In the genomic region with DNA sequence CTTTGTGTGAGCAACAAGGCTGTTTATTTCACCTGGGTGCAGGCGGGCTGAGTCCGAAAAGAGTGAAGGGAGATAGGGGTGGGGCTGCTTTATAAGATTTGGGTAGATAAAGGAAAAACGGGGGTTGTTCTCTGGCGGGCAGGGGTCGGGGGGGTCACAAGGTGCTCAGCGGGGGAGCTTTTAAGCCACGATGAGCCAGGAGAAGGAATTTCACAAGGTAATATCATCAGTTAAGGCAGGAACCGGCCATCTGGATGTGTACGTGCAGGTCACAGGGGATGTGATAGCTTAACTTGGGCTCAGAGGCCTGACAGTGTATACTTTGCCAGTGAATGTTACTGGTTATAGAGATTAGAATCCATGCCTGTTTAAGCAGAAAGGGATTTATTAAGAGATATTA, we compare ENCODE assay signal across 24 cellular contexts. TPM values are rescaled to one million over a fixed set of nuclear protein-coding genes. Genes with fewer than 3 reads are reported as not detected.
A peak's percentile ranks its signal among the peaks of the same experiment; 100 is the strongest.
DNase-seq lines count a peak whose midpoint lies in the region; ATAC-seq and TF ChIP-seq lines count a peak whose summit lies in the region.
"Had no signal": no experiment of that assay in that cellular context is flagged by ENCODE, and none has a peak within 500 bp of the region (broad histone marks: within the 10 kb centered on the region; RNA-seq: fewer than 3 reads in every experiment).

No MANE protein-coding gene starts in this region.

- no peaks in the 10 kb centered on the region for H3K27me3 Mint-ChIP-seq in progenitor cell of endocrine pancreas

- no peaks in the 10 kb centered on the region for H3K36me3 ChIP-seq in WERI-Rb-1
- H3K36me3 ChIP-seq in esophagus muscularis mucosa: no peaks in the 10 kb centered on the region
- H3K36me3 ChIP-seq: BE2C, BLaER1 had no signal

- no peak overlapping the region for H3K27ac Mint-ChIP-seq in progenitor cell of endocrine pancreas
- H3K27ac Mint-ChIP-seq: CD14-positive monocyte; CD4-positive, alpha-beta memory T cell; CD4-positive, CD25-positive, alpha-beta regulatory T cell; CD8-positive, alpha-beta memory T cell had no signal

- intact Hi-C loops in esophagus muscularis mucosa (cut with DNase I): no loop called here

- DNase-seq in WERI-Rb-1 (peak; percentile 67), esophagus muscularis mucosa (ENCODE audit: extremely low spot score) (peak; percentile 70), progenitor cell of endocrine pancreas (ENCODE audit: low spot score, unreplicated experiment) (no peak)
- DNase-seq in stimulated activated CD4-positive, alpha-beta T cell treated with anti-CD3 and anti-CD28 coated beads, Interleukin-4, amount 100 ng/mL, for 1 hour: no peak
- DNase-seq: 8988T; ACHN; BE2C; C1 segment of cervical spinal cord; CD4-positive, alpha-beta memory T cell; CD4-positive, CD25-positive, alpha-beta regulatory T cell; CD8-positive, alpha-beta memory T cell; COR-L47; DMS 273 treated with DMSO at 0.1 percent for 48 hours; DMS153; DMS79; DND-41; EL; GDM1 had no signal

- H3K4me1 ChIP-seq in esophagus muscularis mucosa: no peaks in the 10 kb centered on the region
- H3K4me1 ChIP-seq: BE2C, BLaER1 had no signal

- no peak for TF ChIP-seq CTCF in WERI-Rb-1 (IDR thresholded peaks at IDR 0.05; ENCODE audit: low read depth, low read length)
- no peak for TF ChIP-seq CTCF in esophagus muscularis mucosa (IDR thresholded peaks at IDR 0.05)
- no peak for TF ChIP-seq CTCF in progenitor cell of endocrine pancreas (IDR thresholded peaks at IDR 0.05; ENCODE audit: unreplicated experiment)

- no peaks in the 10 kb centered on the region for H3K9me3 Mint-ChIP-seq in progenitor cell of endocrine pancreas (ENCODE audit: low read depth)
- H3K9me3 Mint-ChIP-seq: CD4-positive, alpha-beta memory T cell had no signal

- no peak overlapping the region for H3K4me3 Mint-ChIP-seq in progenitor cell of endocrine pancreas (ENCODE audit: low read depth)
- H3K4me3 Mint-ChIP-seq: CD14-positive monocyte; CD4-positive, alpha-beta memory T cell; CD4-positive, CD25-positive, alpha-beta regulatory T cell; CD8-positive, alpha-beta memory T cell had no signal

- no peaks in the 10 kb centered on the region for H3K4me1 Mint-ChIP-seq in progenitor cell of endocrine pancreas (ENCODE audit: low read depth)
- H3K4me1 Mint-ChIP-seq: CD14-positive monocyte; CD4-positive, alpha-beta memory T cell; CD4-positive, CD25-positive, alpha-beta regulatory T cell; CD8-positive, alpha-beta memory T cell had no signal

- WGBS in esophagus muscularis mucosa: 94% methylated on average over 7 of the region's 9 CpGs

- no peak for TF ChIP-seq EP300 in esophagus muscularis mucosa (IDR thresholded peaks at IDR 0.05)

- H3K4me3 ChIP-seq in WERI-Rb-1 (ENCODE audit: low read depth, low read length): no peak overlapping the region
- H3K4me3 ChIP-seq in esophagus muscularis mucosa: no peak overlapping the region
- H3K4me3 ChIP-seq: BLaER1, GM12878 had no signal

- no peak for TF ChIP-seq POLR2A in esophagus muscularis mucosa (IDR thresholded peaks at IDR 0.05; ENCODE audit: low read depth)

- no peaks in the 10 kb centered on the region for H3K27me3 ChIP-seq in WERI-Rb-1 (ENCODE audit: insufficient read depth, low read depth, severe bottlenecking)
- no peaks in the 10 kb centered on the region for H3K27me3 ChIP-seq in esophagus muscularis mucosa
- H3K27me3 ChIP-seq: BE2C, BLaER1 had no signal

- H3K36me3 Mint-ChIP-seq in progenitor cell of endocrine pancreas (ENCODE audit: insufficient read depth): no peaks in the 10 kb centered on the region
- H3K36me3 Mint-ChIP-seq: CD14-positive monocyte; CD4-positive, alpha-beta memory T cell; CD4-positive, CD25-positive, alpha-beta regulatory T cell; CD8-positive, alpha-beta memory T cell had no signal

- H3K9me3 ChIP-seq in WERI-Rb-1 (ENCODE audit: severe bottlenecking) (no peaks in the 10 kb centered on the region), esophagus muscularis mucosa (no peaks in the 10 kb centered on the region)
- H3K9me3 ChIP-seq: BE2C, BLaER1 had no signal

- peak overlapping the region; percentile 45 for H3K27ac ChIP-seq in WERI-Rb-1
- H3K27ac ChIP-seq in esophagus muscularis mucosa (replicated peaks in 1 of 4): no peak overlapping the region
- H3K27ac ChIP-seq: BLaER1 had no signal

- no peak for ATAC-seq in HG03520 (IDR thresholded peaks at IDR 0.05; ENCODE audit: unreplicated experiment)

RNA-seq across cellular contexts. Expression of gene SPCS3, which starts 19.7 kb away (rescaled TPM):
- 10 to 100 TPM; 35.5 to 48.4 (median 46.0) TPM for total RNA-seq in esophagus muscularis mucosa
- 118 and 123 TPM in 2 replicates for total RNA-seq in progenitor cell of endocrine pancreas

RNA-seq across cellular contexts. Expression of gene ASB5, which starts 31.0 kb away (rescaled TPM):
- total RNA-seq in esophagus muscularis mucosa (10 to 100 TPM; 13.1 to 37.8 (median 27.0) TPM), progenitor cell of endocrine pancreas (0.50 and 0.84 TPM in 2 replicates)
- total RNA-seq: A673; CD4-positive, alpha-beta memory T cell; CD4-positive, CD25-positive, alpha-beta regulatory T cell; CD8-positive, alpha-beta memory T cell; G401; GM12878 had no signal

Comparison
In these comparisons a context has a peak if more than half of its experiments do, and no peak if none do; other contexts are left out.
1. DNase-seq: peak in WERI-Rb-1 (single experiment) and esophagus muscularis mucosa (single experiment); none in stimulated activated CD4-positive, alpha-beta T cell treated with anti-CD3 and anti-CD28 coated beads, Interleukin-4, amount 100 ng/mL, for 1 hour (single experiment) and progenitor cell of endocrine pancreas (single experiment).